In genomic region chr13:114023716-114024602, GRCh38 we compare ENCODE assay signal across 18 cellular contexts. TPM values are rescaled to one million over a fixed set of nuclear protein-coding genes. Genes with fewer than 3 reads are reported as not detected.
DNase-seq lines count a peak whose midpoint lies in the region; ATAC-seq and TF ChIP-seq lines count a peak whose summit lies in the region.
"Had no signal": no experiment of that assay in that cellular context is flagged by ENCODE, and none has a peak within 500 bp of the region (broad histone marks: within the 10 kb centered on the region; RNA-seq: fewer than 3 reads in every experiment).

No MANE protein-coding gene starts in this region.

- peak overlapping the region; percentile 69 for H3K4me2 ChIP-seq in OCI-LY1 (ENCODE audit: low read length)
- H3K4me2 ChIP-seq: A549 had no signal

- H2AFZ ChIP-seq in OCI-LY1 (ENCODE audit: low read length), result no peak overlapping the region

- H3K9me3 Mint-ChIP-seq in activated naive CD4-positive, alpha-beta T cell treated with anti-CD3 and anti-CD28 coated beads, Interleukin-2, amount 50 U/mL, for 24 hours, result no peaks in the 10 kb centered on the region
- H3K9me3 Mint-ChIP-seq in endodermal cell, result no peaks in the 10 kb centered on the region
- H3K9me3 Mint-ChIP-seq in stimulated activated effector memory CD8-positive, alpha-beta T cell treated with anti-CD3 and anti-CD28 coated beads, Interleukin-12 subunit alpha, Interleukin-12 subunit beta, amount 100 ng/mL, for 72 hours, result no peaks in the 10 kb centered on the region
- H3K9me3 Mint-ChIP-seq: activated CD4-positive, alpha-beta T cell treated with anti-CD3 and anti-CD28 coated beads, Interleukin-2, amount 10 ng/mL, durations not matched to agents 7 days and 5 days had no signal

- no peak for DNase-seq in activated naive CD4-positive, alpha-beta T cell treated with anti-CD3 and anti-CD28 coated beads, Interleukin-2, amount 50 U/mL, for 16 hours
- no peak for DNase-seq in endodermal cell
- no peak for DNase-seq in stimulated activated effector memory CD8-positive, alpha-beta T cell treated with anti-CD3 and anti-CD28 coated beads, Interleukin-12 subunit alpha, Interleukin-12 subunit beta, amount 100 ng/mL, for 72 hours (ENCODE audit: low spot score in 2 of 2)
- DNase-seq in activated CD4-positive, alpha-beta T cell treated with anti-CD3 and anti-CD28 coated beads for 1 hour, result no peak
- no peak for DNase-seq in GM13976 (ENCODE audit: low spot score)
- DNase-seq: activated CD4-positive, alpha-beta T cell treated with anti-CD3 and anti-CD28 coated beads, Interleukin-2, amount 10 ng/mL, durations not matched to agents 7 days and 5 days; activated T-cell treated with anti-CD3 and anti-CD28 coated beads, Interleukin-2, amount 50 U/mL, for 48 hours; CD8-positive, alpha-beta memory T cell; KBM-7; NCI-H1417 treated with DMSO at 0.1 percent for 48 hours; nucleus accumbens; SIG-M5 had no signal

- H3K9me2 ChIP-seq in OCI-LY1 (ENCODE audit: low read depth, low read length), result no peaks in the 10 kb centered on the region

- H3K9me3 ChIP-seq in OCI-LY1 (ENCODE audit: low read length), result no peaks in the 10 kb centered on the region
- no peaks in the 10 kb centered on the region for H3K9me3 ChIP-seq in endodermal cell (ENCODE audit: control insufficient read depth, low read length)
- H3K9me3 ChIP-seq: A549, gastroesophageal sphincter, transverse colon had no signal

- H3K27ac ChIP-seq in OCI-LY1 (ENCODE audit: low read depth, low read length, poor library complexity, severe bottlenecking), result peak overlapping the region; percentile 94
- no peak overlapping the region for H3K27ac ChIP-seq in endodermal cell (ENCODE audit: low read depth, low read length)
- H3K27ac ChIP-seq: A549, gastroesophageal sphincter had no signal

- 95 to 96% methylated on average over 29 to 35 of the region's 35 CpGs for WGBS in endodermal cell (ENCODE audit: insufficient coverage in 1 of 2, insufficient read length in 1 of 2), 2 experiments

- H3K4me1 Mint-ChIP-seq in activated naive CD4-positive, alpha-beta T cell treated with anti-CD3 and anti-CD28 coated beads, Interleukin-2, amount 50 U/mL, for 24 hours, result peaks cover 4% of the 10 kb centered on the region
- H3K4me1 Mint-ChIP-seq in endodermal cell, result peaks cover 8% of the 10 kb centered on the region
- peaks cover 4% of the 10 kb centered on the region for H3K4me1 Mint-ChIP-seq in stimulated activated effector memory CD8-positive, alpha-beta T cell treated with anti-CD3 and anti-CD28 coated beads, Interleukin-12 subunit alpha, Interleukin-12 subunit beta, amount 100 ng/mL, for 72 hours

- TF ChIP-seq CTCF in OCI-LY1 (IDR thresholded peaks at IDR 0.05; ENCODE audit: low read length), result peak; percentile 70
- peak; percentile 57 for TF ChIP-seq CTCF in endodermal cell (conservative IDR thresholded peaks at IDR 0.05)
- no peak for TF ChIP-seq CTCF in GM13976 (IDR thresholded peaks at IDR 0.05; ENCODE audit: borderline replicate concordance, control extremely low read depth, extremely low read depth, insufficient read depth, missing control alignments)

- peak overlapping the region; percentile 65 for H3K27ac Mint-ChIP-seq in activated naive CD4-positive, alpha-beta T cell treated with anti-CD3 and anti-CD28 coated beads, Interleukin-2, amount 50 U/mL, for 24 hours
- no peak overlapping the region for H3K27ac Mint-ChIP-seq in endodermal cell
- H3K27ac Mint-ChIP-seq in stimulated activated effector memory CD8-positive, alpha-beta T cell treated with anti-CD3 and anti-CD28 coated beads, Interleukin-12 subunit alpha, Interleukin-12 subunit beta, amount 100 ng/mL, for 72 hours, result peak overlapping the region; percentile 77
- H3K27ac Mint-ChIP-seq: activated CD4-positive, alpha-beta T cell treated with anti-CD3 and anti-CD28 coated beads, Interleukin-2, amount 10 ng/mL, durations not matched to agents 7 days and 5 days had no signal

- in situ Hi-C loops in GM13976 (cut with MboI; ENCODE audit: low sequenced_read_pairs, unreplicated experiment), result no loop called here

- peaks cover 4% of the 10 kb centered on the region for H3K36me3 Mint-ChIP-seq in activated naive CD4-positive, alpha-beta T cell treated with anti-CD3 and anti-CD28 coated beads, Interleukin-2, amount 50 U/mL, for 24 hours
- peaks cover 14% of the 10 kb centered on the region for H3K36me3 Mint-ChIP-seq in endodermal cell (ENCODE audit: low read depth)
- H3K36me3 Mint-ChIP-seq in stimulated activated effector memory CD8-positive, alpha-beta T cell treated with anti-CD3 and anti-CD28 coated beads, Interleukin-12 subunit alpha, Interleukin-12 subunit beta, amount 100 ng/mL, for 72 hours, result peaks cover 70% of the 10 kb centered on the region

- H3F3A ChIP-seq in OCI-LY1 (ENCODE audit: insufficient read depth, low read length), result no peaks in the 10 kb centered on the region; the same call in 1 of the 2 replicates

- H3K4me3 ChIP-seq in OCI-LY1 (ENCODE audit: low read depth, low read length, poor library complexity, severe bottlenecking), result peak overlapping the region; percentile 66
- H3K4me3 ChIP-seq in endodermal cell (ENCODE audit: low read length), result no peak overlapping the region
- H3K4me3 ChIP-seq: A549, gastroesophageal sphincter, transverse colon had no signal

- H3K27me3 ChIP-seq in OCI-LY1 (ENCODE audit: insufficient read depth, low read length) (no peaks in the 10 kb centered on the region), endodermal cell (ENCODE audit: control insufficient read depth, insufficient read depth, low read length, poor library complexity, severe bottlenecking) (no peaks in the 10 kb centered on the region)
- H3K27me3 ChIP-seq: gastroesophageal sphincter, transverse colon had no signal

- no peak overlapping the region for H3K4me3 Mint-ChIP-seq in activated naive CD4-positive, alpha-beta T cell treated with anti-CD3 and anti-CD28 coated beads, Interleukin-2, amount 50 U/mL, for 24 hours
- no peak overlapping the region for H3K4me3 Mint-ChIP-seq in endodermal cell
- H3K4me3 Mint-ChIP-seq in stimulated activated effector memory CD8-positive, alpha-beta T cell treated with anti-CD3 and anti-CD28 coated beads, Interleukin-12 subunit alpha, Interleukin-12 subunit beta, amount 100 ng/mL, for 72 hours, result no peak overlapping the region
- H3K4me3 Mint-ChIP-seq: activated CD4-positive, alpha-beta T cell treated with anti-CD3 and anti-CD28 coated beads, Interleukin-2, amount 10 ng/mL, durations not matched to agents 7 days and 5 days had no signal

- peaks cover 23% of the 10 kb centered on the region; the same call in 1 of the 2 replicates for H3K36me3 ChIP-seq in OCI-LY1 (ENCODE audit: insufficient read depth, low read length)
- H3K36me3 ChIP-seq in endodermal cell (ENCODE audit: control insufficient read depth, insufficient read depth, low read length), result no peaks in the 10 kb centered on the region
- H3K36me3 ChIP-seq: transverse colon had no signal

- no peaks in the 10 kb centered on the region for H3K79me2 ChIP-seq in OCI-LY1 (ENCODE audit: insufficient read depth, low read length)

- H3K27me3 Mint-ChIP-seq in activated naive CD4-positive, alpha-beta T cell treated with anti-CD3 and anti-CD28 coated beads, Interleukin-2, amount 50 U/mL, for 24 hours, result no peaks in the 10 kb centered on the region
- H3K27me3 Mint-ChIP-seq in endodermal cell (ENCODE audit: insufficient read depth), result peaks cover 2% of the 10 kb centered on the region
- H3K27me3 Mint-ChIP-seq: activated CD4-positive, alpha-beta T cell treated with anti-CD3 and anti-CD28 coated beads, Interleukin-2, amount 10 ng/mL, durations not matched to agents 7 days and 5 days had no signal

- H3K9ac ChIP-seq in OCI-LY1 (ENCODE audit: low read length) (peak overlapping the region; percentile 65), endodermal cell (ENCODE audit: extremely low read depth, low read length, poor library complexity, severe bottlenecking) (no peak overlapping the region)

- H3K4me1 ChIP-seq in OCI-LY1 (ENCODE audit: insufficient read depth, low read length, severe bottlenecking), result peaks cover 83% of the 10 kb centered on the region
- H3K4me1 ChIP-seq in endodermal cell (ENCODE audit: control insufficient read depth, insufficient read depth, low read length), result peaks cover 10% of the 10 kb centered on the region
- H3K4me1 ChIP-seq: A549 had no signal

- no peak for ATAC-seq in stimulated activated effector memory CD8-positive, alpha-beta T cell treated with anti-CD3 and anti-CD28 coated beads, Interleukin-12 subunit alpha, Interleukin-12 subunit beta, amount 100 ng/mL, for 72 hours
- ATAC-seq in GM18502 (IDR thresholded peaks at IDR 0.05; ENCODE audit: poor library complexity, unreplicated experiment), result no peak
- ATAC-seq: A549, gastroesophageal sphincter had no signal

- H4K20me1 ChIP-seq in OCI-LY1 (ENCODE audit: insufficient read depth, low read length), result no peaks in the 10 kb centered on the region

RNA-seq across cellular contexts. Expression of gene C13orf46, which starts 50.1 kb away (rescaled TPM):
- under 1 TPM; 0.20 to 0.27 TPM for total RNA-seq in endodermal cell
- polyA plus RNA-seq in endodermal cell (2013, experiment 1 of 2), result 0.14 TPM
- 0.25 TPM for polyA plus RNA-seq in endodermal cell (2013, experiment 2 of 2)
